In genomic region chr10:3272300-3272699, GRCh38 we compare ENCODE assay signal across 19 cellular contexts.
DNase-seq lines count a peak whose midpoint lies in the region; ATAC-seq, FAIRE-seq and TF ChIP-seq lines count a peak whose summit lies in the region.
"Had no signal": no experiment of that assay in that cellular context is flagged by ENCODE, and none has a peak within 500 bp of the region (broad histone marks: within the 10 kb centered on the region; RNA-seq: fewer than 3 reads in every experiment).

No MANE protein-coding gene starts in this region.

- POLR2A ChIA-PET in WTC11 (lab: Charles Lee), result no interaction called here
- POLR2A ChIA-PET in endothelial cell of umbilical vein (lab: Charles Lee), result interaction anchor here (0.6 kb wide), 1 partner anchor 8 kb away, joined by 4 read pairs; no protein-coding TSS in a partner anchor
- POLR2A ChIA-PET in CD8-positive, alpha-beta memory T cell (lab: Charles Lee), result no interaction called here

- no peaks in the 10 kb centered on the region for H3K27me3 ChIP-seq in GM23338 (ENCODE audit: insufficient read depth)
- H3K27me3 ChIP-seq in endothelial cell of umbilical vein (ENCODE audit: control insufficient read depth in 2 of 2, insufficient read depth in 2 of 2, low read length in 2 of 2), result peaks cover 4 to 9% of the 10 kb centered on the region in 2 experiments
- H3K27me3 ChIP-seq in uterus, result no peaks in the 10 kb centered on the region
- peaks cover 3% of the 10 kb centered on the region for H3K27me3 ChIP-seq in CD8-positive, alpha-beta memory T cell (ENCODE audit: insufficient read depth, low read length, poor library complexity, severe bottlenecking)

- no peaks in the 10 kb centered on the region for H4K20me1 ChIP-seq in GM23338 (replicated peaks; ENCODE audit: insufficient read depth)
- H4K20me1 ChIP-seq in endothelial cell of umbilical vein (replicated peaks; ENCODE audit: control insufficient read depth, extremely low read depth, insufficient read depth, low read length), result no peaks in the 10 kb centered on the region

- no peak overlapping the region for H3K9ac ChIP-seq in endothelial cell of umbilical vein (replicated peaks; ENCODE audit: extremely low read depth, insufficient read depth, low read length)

- H3K9me3 ChIP-seq in endothelial cell of umbilical vein (replicated peaks; ENCODE audit: control insufficient read depth, insufficient read depth, low read length) (no peaks in the 10 kb centered on the region), uterus (no peaks in the 10 kb centered on the region)
- H3K9me3 ChIP-seq in CD8-positive, alpha-beta memory T cell (ENCODE audit: low read length), result no peaks in the 10 kb centered on the region
- H3K9me3 ChIP-seq: Caco-2, HAP-1 had no signal

- H3K4me3 ChIP-seq in GM23338 (no peak overlapping the region), endothelial cell of umbilical vein (replicated peaks in 1 of 3; ENCODE audit: insufficient read depth in 1 of 3, low read depth in 1 of 3, low read length in 3 of 3) (no peak overlapping the region), uterus (no peak overlapping the region)
- H3K4me3 ChIP-seq in CD8-positive, alpha-beta memory T cell (ENCODE audit: low read length), result no peak overlapping the region
- H3K4me3 ChIP-seq: HAP-1 had no signal

- H3K36me3 Mint-ChIP-seq in GM23338 (ENCODE audit: low read depth) (no peaks in the 10 kb centered on the region), WTC11 (no peaks in the 10 kb centered on the region)
- H3K36me3 Mint-ChIP-seq in CD8-positive, alpha-beta memory T cell, result no peaks in the 10 kb centered on the region
- H3K36me3 Mint-ChIP-seq: CD4-positive, alpha-beta memory T cell had no signal

- no peaks in the 10 kb centered on the region for H3K36me3 ChIP-seq in GM23338 (ENCODE audit: insufficient read depth)
- no peaks in the 10 kb centered on the region for H3K36me3 ChIP-seq in endothelial cell of umbilical vein (ENCODE audit: control insufficient read depth in 2 of 2, extremely low read depth in 1 of 2, insufficient read depth in 2 of 2, low read length in 2 of 2)
- H3K36me3 ChIP-seq in uterus, result no peaks in the 10 kb centered on the region
- H3K36me3 ChIP-seq in CD8-positive, alpha-beta memory T cell (ENCODE audit: insufficient read depth, low read length), result no peaks in the 10 kb centered on the region
- H3K36me3 ChIP-seq: HAP-1 had no signal

- H3K4me1 ChIP-seq in GM23338 (ENCODE audit: insufficient read depth) (peaks cover 44% of the 10 kb centered on the region), endothelial cell of umbilical vein (ENCODE audit: control insufficient read depth, extremely low read depth, insufficient read depth, low read length) (peaks cover 8% of the 10 kb centered on the region), uterus (no peaks in the 10 kb centered on the region)
- H3K4me1 ChIP-seq in CD8-positive, alpha-beta memory T cell (ENCODE audit: insufficient read depth, low read length), result no peaks in the 10 kb centered on the region
- H3K4me1 ChIP-seq: Caco-2, HAP-1 had no signal

- H3K27me3 Mint-ChIP-seq in GM23338 (ENCODE audit: insufficient read depth, low read depth, poor library complexity) (peaks cover 14% of the 10 kb centered on the region), WTC11 (ENCODE audit: low read depth) (peaks cover 5% of the 10 kb centered on the region)
- H3K27me3 Mint-ChIP-seq in CD8-positive, alpha-beta memory T cell, result peaks cover 9 to 34% of the 10 kb centered on the region in 2 donors

- BruUV-seq in endothelial cell of umbilical vein (replicated peaks; lab: Mats Ljungman, UMichigan), result no TSS peak

- no peak overlapping the region for H3K4me2 ChIP-seq in GM23338
- H3K4me2 ChIP-seq in endothelial cell of umbilical vein (ENCODE audit: insufficient read depth, low read length), result no peak overlapping the region

- H3K9me3 Mint-ChIP-seq in GM23338, result peaks cover 8% of the 10 kb centered on the region
- peaks cover 10% of the 10 kb centered on the region for H3K9me3 Mint-ChIP-seq in WTC11
- no peaks in the 10 kb centered on the region for H3K9me3 Mint-ChIP-seq in CD8-positive, alpha-beta memory T cell
- H3K9me3 Mint-ChIP-seq: CD4-positive, alpha-beta memory T cell had no signal

- CTCF ChIA-PET in WTC11 (lab: Charles Lee) (interaction anchor here (2.0 kb wide), 1 partner anchor 8 kb away, joined by 4 read pairs; no protein-coding TSS in a partner anchor), endothelial cell of umbilical vein (lab: Charles Lee) (interaction anchor here (0.6 kb wide), 1 partner anchor 1363 kb away, joined by 5 read pairs; no protein-coding TSS in a partner anchor)
- CTCF ChIA-PET in CD8-positive, alpha-beta memory T cell (lab: Charles Lee), result no interaction called here

- H3K79me2 ChIP-seq in GM23338 (replicated peaks; ENCODE audit: insufficient read depth) (no peaks in the 10 kb centered on the region), endothelial cell of umbilical vein (ENCODE audit: control insufficient read depth, insufficient read depth, low read length) (no peaks in the 10 kb centered on the region)

- ATAC-seq in GM23338 (peak; percentile 27; the same call in 2 of the 3 replicates), WTC11 (peak; percentile 26; the same call in 1 of the 2 replicates), GM21619 (IDR thresholded peaks at IDR 0.05; ENCODE audit: unreplicated experiment) (no peak)

- peaks cover 52% of the 10 kb centered on the region for H3K4me1 Mint-ChIP-seq in GM23338
- peaks cover 55% of the 10 kb centered on the region for H3K4me1 Mint-ChIP-seq in WTC11
- no peaks in the 10 kb centered on the region for H3K4me1 Mint-ChIP-seq in CD8-positive, alpha-beta memory T cell
- H3K4me1 Mint-ChIP-seq: CD4-positive, alpha-beta memory T cell had no signal

- no peaks in the 10 kb centered on the region for H3K9me1 ChIP-seq in endothelial cell of umbilical vein (replicated peaks; ENCODE audit: control insufficient read depth, extremely low read depth, insufficient read depth, low read length)

- H2AFZ ChIP-seq in GM23338 (no peak overlapping the region), endothelial cell of umbilical vein (ENCODE audit: low read depth, low read length) (no peak overlapping the region)

- FAIRE-seq in endothelial cell of umbilical vein (lab: Jason Lieb, UNC), result peak; percentile 4
- FAIRE-seq: G401.6, GM12892, H54 had no signal

- TF ChIP-seq CTCF in GM23338 (conservative IDR thresholded peaks at IDR 0.05; ENCODE audit: low read depth in 2 of 2) (no peak), WTC11 (IDR thresholded peaks at IDR 0.05) (no peak), endothelial cell of umbilical vein (IDR thresholded peaks at IDR 0.05; ENCODE audit: extremely low read depth in 1 of 2, insufficient read depth in 1 of 2, low read depth in 1 of 2, low read length in 2 of 2) (no peak), uterus (IDR thresholded peaks at IDR 0.05) (no peak)

- H3K4me3 Mint-ChIP-seq in GM23338 (no peak overlapping the region), WTC11 (no peak overlapping the region)
- H3K4me3 Mint-ChIP-seq in CD8-positive, alpha-beta memory T cell, result no peak overlapping the region
- H3K4me3 Mint-ChIP-seq: CD4-positive, alpha-beta memory T cell; HFFc6 had no signal

- H3K27ac Mint-ChIP-seq in GM23338, result no peak overlapping the region
- no peak overlapping the region for H3K27ac Mint-ChIP-seq in WTC11
- H3K27ac Mint-ChIP-seq in CD8-positive, alpha-beta memory T cell, result no peak overlapping the region
- H3K27ac Mint-ChIP-seq: CD4-positive, alpha-beta memory T cell; HFFc6 had no signal

- intact Hi-C loops in endothelial cell of umbilical vein (cut with micrococcal nuclease), result loop anchor here (1.0 kb wide), 1 partner anchor 8 kb away; no protein-coding TSS in a partner anchor
- intact Hi-C loops in uterus (cut with DNase I; ENCODE audit: low total_unique reads), result no loop called here

- no peak for TF ChIP-seq POLR2A in endothelial cell of umbilical vein (IDR thresholded peaks at IDR 0.05; ENCODE audit: low read depth, low read length)
- no peak for TF ChIP-seq POLR2A in uterus (IDR thresholded peaks at IDR 0.05)

- dilution Hi-C loops in endothelial cell of umbilical vein (cut with MboI; ENCODE audit: extremely low pct_ligation_motif_present, low sequenced_read_pairs), result no loop called here

- H3K9me2 ChIP-seq in GM23338 (ENCODE audit: insufficient read depth), result 0 out of 2 replicates have a peak, but pooled peaks cover 5% of the 10 kb centered on the region

- H3F3A ChIP-seq in GM23338 (replicated peaks; ENCODE audit: low read depth), result no peaks in the 10 kb centered on the region

- DNase-seq in GM23338 (ENCODE audit: low spot score) (peak; percentile 6), WTC11 (ENCODE audit: low spot score) (no peak), endothelial cell of umbilical vein (ENCODE audit: low read depth, low spot score) (peak; percentile 69), lung microvascular endothelial cell (ENCODE audit: low read depth in 2 of 2) (peak; percentile 74 to 78), NCI-H2196 treated with DMSO at 0.1 percent for 48 hours (lab: John Stamatoyannopoulos, UW; ENCODE audit: unreplicated experiment) (no peak), uterus (no peak)
- no peak for DNase-seq in CD8-positive, alpha-beta memory T cell
- DNase-seq: C1 segment of cervical spinal cord; Caco-2; CD4-positive, alpha-beta memory T cell; DMS153; DND-41; GOT3; HFFc6 had no signal

- no peak overlapping the region for H3K27ac ChIP-seq in GM23338 (ENCODE audit: low read depth)
- H3K27ac ChIP-seq in endothelial cell of umbilical vein (ENCODE audit: insufficient read depth, low read depth, low read length), result no peak overlapping the region
- no peak overlapping the region for H3K27ac ChIP-seq in uterus
- no peak overlapping the region for H3K27ac ChIP-seq in CD8-positive, alpha-beta memory T cell (ENCODE audit: low read depth, low read length)

TF ChIP-seq in WTC11, 78 proteins besides CTCF, POLR2A, EP300 and RAD21:
- TF ChIP-seq ESRRA (CRISPR knock-in tag; IDR thresholded peaks at IDR 0.05; ENCODE audit: borderline replicate concordance) (no peak), NFATC4 (CRISPR knock-in tag; IDR thresholded peaks at IDR 0.05) (no peak), EMX1 (CRISPR knock-in tag; IDR thresholded peaks at IDR 0.05) (no peak), GTF2I (CRISPR knock-in tag; conservative IDR thresholded peaks at IDR 0.05) (no peak), ZNF121 (CRISPR knock-in tag; IDR thresholded peaks at IDR 0.05) (no peak), ZNF416 (CRISPR knock-in tag; IDR thresholded peaks at IDR 0.05) (no peak)

TF ChIP-seq in endothelial cell of umbilical vein, 7 proteins besides CTCF, POLR2A, EP300 and RAD21:
- TF ChIP-seq POLR2AphosphoS5 (IDR thresholded peaks at IDR 0.05; ENCODE audit: insufficient read depth, low read depth, low read length) (no peak), MYC (IDR thresholded peaks at IDR 0.05; ENCODE audit: low read depth, low read length) (no peak), GATA2 (IDR thresholded peaks at IDR 0.05; ENCODE audit: insufficient read depth, insufficient read length, low read depth, low read length) (peak; percentile 52), FOS (IDR thresholded peaks at IDR 0.05; ENCODE audit: borderline replicate concordance, insufficient read depth, low read length) (no peak), JUN (IDR thresholded peaks at IDR 0.05; ENCODE audit: borderline replicate concordance, insufficient read depth, insufficient read length, low read depth) (peak; percentile 7)
- TF ChIP-seq, protein P1, sequence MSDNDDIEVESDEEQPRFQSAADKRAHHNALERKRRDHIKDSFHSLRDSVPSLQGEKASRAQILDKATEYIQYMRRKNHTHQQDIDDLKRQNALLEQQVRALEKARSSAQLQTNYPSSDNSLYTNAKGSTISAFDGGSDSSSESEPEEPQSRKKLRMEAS (IDR thresholded peaks at IDR 0.05; ENCODE audit: insufficient read depth, insufficient read length), result no peak

Comparison
In these comparisons a context has a peak if more than half of its experiments do, and no peak if none do; other contexts are left out.
1. DNase-seq: peak in GM23338 (single experiment), endothelial cell of umbilical vein (single experiment) and lung microvascular endothelial cell (2 of 2); none in WTC11 (single experiment), NCI-H2196 treated with DMSO at 0.1 percent for 48 hours (single experiment), uterus (0 of 2) and CD8-positive, alpha-beta memory T cell (0 of 5).